ENCODE assay signal across 18 cellular contexts in the genomic region with DNA sequence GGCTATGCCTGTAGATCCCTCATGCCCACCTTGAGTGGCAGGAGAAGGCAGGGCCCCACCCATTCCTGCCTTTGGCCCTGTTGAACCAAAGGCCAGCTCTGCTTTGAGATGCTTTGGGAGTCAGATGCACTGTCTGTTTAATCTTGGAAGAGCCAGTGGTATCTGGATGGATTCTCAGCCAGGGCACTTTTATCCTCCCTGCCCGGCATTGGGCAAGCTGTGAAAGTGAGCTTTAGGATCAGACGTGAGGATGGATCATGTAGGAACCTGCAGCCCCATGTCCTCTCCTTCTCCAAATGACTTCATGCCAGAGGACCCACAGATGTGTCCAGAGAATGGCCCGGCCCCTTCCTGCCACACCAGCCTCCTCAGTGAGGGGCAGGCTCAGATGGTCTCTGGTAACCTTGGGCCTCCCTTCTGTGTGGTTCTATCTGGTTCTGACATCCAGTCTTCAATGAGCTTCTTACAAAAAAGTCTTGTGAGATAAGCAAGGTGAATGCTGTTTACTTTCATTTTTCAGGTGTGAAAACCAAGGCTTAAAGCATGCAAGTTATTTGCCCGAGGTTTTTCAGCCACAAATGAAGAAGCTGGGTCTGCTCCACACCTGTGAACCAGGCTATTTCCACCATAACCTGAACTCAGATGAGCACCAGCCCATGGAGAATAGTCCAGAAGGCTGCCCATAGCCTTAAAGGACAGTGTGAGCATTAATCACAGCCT.
DNase-seq lines count a peak whose midpoint lies in the region; ATAC-seq and TF ChIP-seq lines count a peak whose summit lies in the region.
"Had no signal": no experiment of that assay in that cellular context is flagged by ENCODE, and none has a peak within 500 bp of the region (broad histone marks: within the 10 kb centered on the region; RNA-seq: fewer than 3 reads in every experiment).

No MANE protein-coding gene starts in this region.

- no peak overlapping the region for H3K4me3 Mint-ChIP-seq in stimulated activated naive CD8-positive, alpha-beta T cell treated with anti-CD3 and anti-CD28 coated beads, Interleukin-15, amount 100 ng/mL, for 72 hours

- H3K27me3 Mint-ChIP-seq in stimulated activated naive CD8-positive, alpha-beta T cell treated with anti-CD3 and anti-CD28 coated beads, Interleukin-15, amount 100 ng/mL, for 72 hours, result no peaks in the 10 kb centered on the region

- DNase-seq in stimulated activated naive CD8-positive, alpha-beta T cell treated with anti-CD3 and anti-CD28 coated beads, Interleukin-15, Interleukin-2, amounts not matched to agents 100 U/mL and 50 U/mL, for 24 hours, result no peak
- no peak for DNase-seq in stimulated activated naive CD8-positive, alpha-beta T cell treated with anti-CD3 and anti-CD28 coated beads, Interleukin-15, amount 100 ng/mL, for 72 hours
- DNase-seq in esophagus muscularis mucosa (ENCODE audit: extremely low spot score), result peak; percentile 86
- DNase-seq in prostate gland (ENCODE audit: low spot score), result no peak
- DNase-seq in central memory CD4-positive, alpha-beta T cell, result no peak
- DNase-seq in NCI-H2107 (lab: John Stamatoyannopoulos, UW), result no peak
- DNase-seq: NCI-H1105 treated with DMSO at 0.1 percent for 48 hours, NCI-H187, NCI-H510A, NCI-H82, Peyer's patch, Right ventricle myocardium superior had no signal

- H3K4me1 ChIP-seq in esophagus muscularis mucosa (peaks cover 0 to under 1% (median 0%) of the 10 kb centered on the region in 4 donors), prostate gland (replicated peaks) (no peaks in the 10 kb centered on the region)
- H3K4me1 ChIP-seq: Peyer's patch had no signal

- 89% methylated on average over 4 of the region's 4 CpGs for WGBS in esophagus muscularis mucosa
- 67% methylated on average over 4 of the region's 4 CpGs for WGBS in prostate gland

- intact Hi-C loops in esophagus muscularis mucosa (cut with DNase I) (no loop called here), prostate gland (cut with DNase I) (no loop called here)

- H3K4me1 Mint-ChIP-seq in stimulated activated naive CD8-positive, alpha-beta T cell treated with anti-CD3 and anti-CD28 coated beads, Interleukin-15, amount 100 ng/mL, for 72 hours, result peaks cover 6% of the 10 kb centered on the region

- no peak for TF ChIP-seq EP300 in esophagus muscularis mucosa (IDR thresholded peaks at IDR 0.05)

- peak; percentile 9 for ATAC-seq in stimulated activated naive CD8-positive, alpha-beta T cell treated with anti-CD3 and anti-CD28 coated beads, Interleukin-15, Interleukin-2, amounts not matched to agents 100 U/mL and 50 U/mL, for 24 hours
- ATAC-seq in stimulated activated naive CD8-positive, alpha-beta T cell treated with anti-CD3 and anti-CD28 coated beads, Interleukin-15, amount 100 ng/mL, for 72 hours, result no peak
- peak; percentile 28 for ATAC-seq in HG02852 (IDR thresholded peaks at IDR 0.05; ENCODE audit: unreplicated experiment)
- no peak for ATAC-seq in GM18502 (IDR thresholded peaks at IDR 0.05; ENCODE audit: poor library complexity, unreplicated experiment)
- ATAC-seq: A549, HepG2 had no signal

- H3K27ac Mint-ChIP-seq in stimulated activated naive CD8-positive, alpha-beta T cell treated with anti-CD3 and anti-CD28 coated beads, Interleukin-15, amount 100 ng/mL, for 72 hours, result peak overlapping the region in 1 of 2 donors; percentile 55

- TF ChIP-seq POLR2A in esophagus muscularis mucosa (IDR thresholded peaks at IDR 0.05; ENCODE audit: low read depth), result no peak
- TF ChIP-seq POLR2A in prostate gland (IDR thresholded peaks at IDR 0.05), result no peak

- H3K9me3 ChIP-seq in esophagus muscularis mucosa (no peaks in the 10 kb centered on the region), prostate gland (no peaks in the 10 kb centered on the region)
- H3K9me3 ChIP-seq: A549, Peyer's patch, SK-N-SH had no signal

- H3K27ac ChIP-seq in esophagus muscularis mucosa (replicated peaks in 1 of 4), result no peak overlapping the region
- H3K27ac ChIP-seq in prostate gland, result no peak overlapping the region
- H3K27ac ChIP-seq: C4-2B, Peyer's patch had no signal

- H3K4me3 ChIP-seq in esophagus muscularis mucosa, result no peak overlapping the region
- no peak overlapping the region for H3K4me3 ChIP-seq in prostate gland
- H3K4me3 ChIP-seq: A549, Peyer's patch had no signal

- no peak for TF ChIP-seq CTCF in esophagus muscularis mucosa (IDR thresholded peaks at IDR 0.05)
- TF ChIP-seq CTCF in prostate gland (IDR thresholded peaks at IDR 0.05), result no peak

- H3K36me3 ChIP-seq in esophagus muscularis mucosa (no peaks in the 10 kb centered on the region), prostate gland (no peaks in the 10 kb centered on the region)
- H3K36me3 ChIP-seq: Peyer's patch had no signal

- H3K9me3 Mint-ChIP-seq in stimulated activated naive CD8-positive, alpha-beta T cell treated with anti-CD3 and anti-CD28 coated beads, Interleukin-15, amount 100 ng/mL, for 72 hours, result no peaks in the 10 kb centered on the region

- H3K27me3 ChIP-seq in esophagus muscularis mucosa, result no peaks in the 10 kb centered on the region
- H3K27me3 ChIP-seq in prostate gland (replicated peaks; ENCODE audit: insufficient read depth), result no peaks in the 10 kb centered on the region
- H3K27me3 ChIP-seq: Peyer's patch had no signal

Comparison
In these comparisons a context has a peak if more than half of its experiments do, and no peak if none do; other contexts are left out.
1. ATAC-seq: peak in stimulated activated naive CD8-positive, alpha-beta T cell treated with anti-CD3 and anti-CD28 coated beads, Interleukin-15, Interleukin-2, amounts not matched to agents 100 U/mL and 50 U/mL, for 24 hours (single experiment) and HG02852 (single experiment); none in stimulated activated naive CD8-positive, alpha-beta T cell treated with anti-CD3 and anti-CD28 coated beads, Interleukin-15, amount 100 ng/mL, for 72 hours (single experiment) and GM18502 (single experiment).